2 cellular contexts compared by ENCODE assay signal in the genomic region with DNA sequence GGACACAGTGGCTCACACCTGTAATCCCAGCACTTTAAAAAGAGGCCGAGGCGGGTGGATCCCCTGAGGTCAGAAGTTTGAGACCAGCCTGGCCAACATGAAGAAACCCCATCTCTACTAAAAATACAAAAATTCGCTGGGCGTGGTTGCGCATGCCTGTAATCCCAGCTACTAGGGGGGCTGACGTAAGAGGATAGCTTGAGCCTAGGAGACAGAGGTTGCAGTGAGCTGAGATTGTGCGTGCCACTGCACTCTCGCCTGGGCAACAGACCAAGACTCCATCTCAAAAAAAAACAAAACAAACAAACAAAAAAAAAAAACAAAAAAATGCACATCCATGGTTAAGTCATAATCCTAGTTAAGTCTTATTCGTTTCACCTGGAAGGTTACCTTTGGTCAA. TPM values are rescaled to one million over a fixed set of nuclear protein-coding genes. Genes with fewer than 3 reads are reported as not detected.
"Had no signal": no experiment of that assay in that cellular context is flagged by ENCODE, and none has a peak within 500 bp of the region (broad histone marks: within the 10 kb centered on the region; RNA-seq: fewer than 3 reads in every experiment).

No MANE protein-coding gene starts in this region.

RNA-seq across cellular contexts. Expression of a gene that starts 26.8 kb away (rescaled TPM):
- total RNA-seq: activated CD4-positive, alpha-beta memory T cell treated with anti-CD3 and anti-CD28 coated beads for 36 hours; WTC11 had no signal
